In the genomic region with DNA sequence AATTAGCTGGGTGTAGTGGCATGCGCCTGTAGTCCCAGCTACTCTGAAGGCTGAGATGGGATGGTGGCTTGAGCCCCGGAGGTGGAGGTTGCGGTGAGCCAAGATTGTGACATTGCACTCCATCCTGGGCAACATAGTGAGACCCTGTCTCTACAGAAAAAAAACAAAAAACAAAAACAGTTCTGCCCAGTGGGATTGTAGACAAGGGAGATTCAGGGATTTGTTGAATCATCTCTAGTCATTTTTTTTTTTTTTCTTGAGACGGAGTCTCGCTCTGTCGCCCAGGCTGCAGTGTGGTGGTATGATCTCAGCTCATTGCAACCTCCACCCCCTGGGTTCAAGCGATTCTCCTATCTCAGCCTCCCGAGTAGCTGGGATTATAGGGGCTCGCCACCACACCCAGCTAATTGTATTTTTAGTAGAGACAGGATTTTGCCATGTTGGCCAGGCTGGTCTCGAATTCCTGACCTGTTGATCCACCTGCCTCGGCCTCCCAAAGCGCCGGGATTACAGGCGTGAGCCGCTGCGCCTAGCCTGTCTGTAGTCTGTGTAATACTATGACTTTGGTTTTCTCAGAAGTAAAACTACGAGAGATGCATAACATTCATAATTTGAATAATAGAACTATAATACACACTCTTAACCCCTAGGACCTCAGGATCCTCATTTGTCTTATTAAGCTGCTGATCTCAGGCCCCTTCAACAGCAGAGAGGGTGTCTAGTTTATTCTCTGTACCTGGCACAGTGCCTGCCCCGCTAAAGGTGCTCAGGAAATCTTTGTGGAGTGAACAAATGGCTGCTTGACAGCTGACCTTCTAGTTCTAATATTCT, we compare ENCODE assay signal across 1 cellular context.
A peak's percentile ranks its signal among the peaks of the same experiment; 100 is the strongest.
TF ChIP-seq lines count a peak whose summit lies in the region.

No MANE protein-coding gene starts in this region.

TF ChIP-seq in HepG2, 621 proteins besides CTCF, POLR2A, EP300 and RAD21:
- no peak for TF ChIP-seq ZNF766 (CRISPR knock-in tag; IDR thresholded peaks at IDR 0.05; ENCODE audit: borderline replicate concordance)
- TF ChIP-seq JARID2 (CRISPR knock-in tag; IDR thresholded peaks at IDR 0.05; ENCODE audit: insufficient replicate concordance), result peak; percentile 23
- TF ChIP-seq YY1 (IDR thresholded peaks at IDR 0.05; ENCODE audit: insufficient read depth, insufficient replicate concordance, low read depth, low read length), result peak; percentile 3
- TF ChIP-seq DRAP1 (CRISPR knock-in tag; IDR thresholded peaks at IDR 0.05), result 0 out of 2 replicates have a peak, but pooled peaks have one; percentile 11
- TF ChIP-seq KDM2A (CRISPR knock-in tag; IDR thresholded peaks at IDR 0.05; ENCODE audit: borderline replicate concordance, low read depth), result 0 out of 2 replicates have a peak, but pooled peaks have one; percentile 24
- no peak for TF ChIP-seq ZBTB8A (CRISPR knock-in tag; IDR thresholded peaks at IDR 0.05; ENCODE audit: borderline replicate concordance, low read depth)
- 0 out of 2 replicates have a peak, but pooled peaks have one; percentile 57 for TF ChIP-seq THAP8 (CRISPR knock-in tag; IDR thresholded peaks at IDR 0.05; ENCODE audit: borderline replicate concordance)
- peak; percentile 22; the same call in 1 of the 2 replicates for TF ChIP-seq ARNT2 (CRISPR knock-in tag; IDR thresholded peaks at IDR 0.05; ENCODE audit: low read depth)
- TF ChIP-seq FOXK2 (IDR thresholded peaks at IDR 0.05), result no peak
- 0 out of 2 replicates have a peak, but pooled peaks have one; percentile 30 for TF ChIP-seq ZNF607 (CRISPR knock-in tag; IDR thresholded peaks at IDR 0.05; ENCODE audit: borderline replicate concordance)
- TF ChIP-seq ZMYM3 (CRISPR knock-in tag; IDR thresholded peaks at IDR 0.05), result peak; percentile 7; the same call in 1 of the 2 replicates
- 0 out of 2 replicates have a peak, but pooled peaks have one; percentile 7 for TF ChIP-seq MBD4 (IDR thresholded peaks at IDR 0.05; ENCODE audit: borderline replicate concordance, low read length)
- TF ChIP-seq ZNF572 (CRISPR knock-in tag; IDR thresholded peaks at IDR 0.05), result 0 out of 2 replicates have a peak, but pooled peaks have one; percentile 38
- peak; percentile 89; the same call in 1 of the 2 replicates for TF ChIP-seq ZC3H4 (CRISPR knock-in tag; IDR thresholded peaks at IDR 0.05; ENCODE audit: borderline replicate concordance)
- 0 out of 2 replicates have a peak, but pooled peaks have one; percentile 32 for TF ChIP-seq ZNF567 (CRISPR knock-in tag; IDR thresholded peaks at IDR 0.05; ENCODE audit: borderline replicate concordance)
- 0 out of 2 replicates have a peak, but pooled peaks have one; percentile 13 for TF ChIP-seq SAP130 (CRISPR knock-in tag; IDR thresholded peaks at IDR 0.05; ENCODE audit: low read depth)
- peak; percentile 99 for TF ChIP-seq ZNF121 (CRISPR knock-in tag; IDR thresholded peaks at IDR 0.05)
- TF ChIP-seq, protein P1, sequence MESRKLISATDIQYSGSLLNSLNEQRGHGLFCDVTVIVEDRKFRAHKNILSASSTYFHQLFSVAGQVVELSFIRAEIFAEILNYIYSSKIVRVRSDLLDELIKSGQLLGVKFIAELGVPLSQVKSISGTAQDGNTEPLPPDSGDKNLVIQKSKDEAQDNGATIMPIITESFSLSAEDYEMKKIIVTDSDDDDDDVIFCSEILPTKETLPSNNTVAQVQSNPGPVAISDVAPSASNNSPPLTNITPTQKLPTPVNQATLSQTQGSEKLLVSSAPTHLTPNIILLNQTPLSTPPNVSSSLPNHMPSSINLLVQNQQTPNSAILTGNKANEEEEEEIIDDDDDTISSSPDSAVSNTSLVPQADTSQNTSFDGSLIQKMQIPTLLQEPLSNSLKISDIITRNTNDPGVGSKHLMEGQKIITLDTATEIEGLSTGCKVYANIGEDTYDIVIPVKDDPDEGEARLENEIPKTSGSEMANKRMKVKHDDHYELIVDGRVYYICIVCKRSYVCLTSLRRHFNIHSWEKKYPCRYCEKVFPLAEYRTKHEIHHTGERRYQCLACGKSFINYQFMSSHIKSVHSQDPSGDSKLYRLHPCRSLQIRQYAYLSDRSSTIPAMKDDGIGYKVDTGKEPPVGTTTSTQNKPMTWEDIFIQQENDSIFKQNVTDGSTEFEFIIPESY (CRISPR knock-in tag; IDR thresholded peaks at IDR 0.05), result peak; percentile 69
- 0 out of 2 replicates have a peak, but pooled peaks have one; percentile 12 for TF ChIP-seq ZNF792 (CRISPR knock-in tag; IDR thresholded peaks at IDR 0.05)
- TF ChIP-seq ZNF761 (CRISPR knock-in tag; conservative IDR thresholded peaks at IDR 0.05), result no peak
- peak; percentile 61 for TF ChIP-seq ZBTB38 (CRISPR knock-in tag; IDR thresholded peaks at IDR 0.05)
- 0 out of 2 replicates have a peak, but pooled peaks have one; percentile 1 for TF ChIP-seq ZSCAN21 (CRISPR knock-in tag; IDR thresholded peaks at IDR 0.05; ENCODE audit: borderline replicate concordance)
- 0 out of 2 replicates have a peak, but pooled peaks have one; percentile 3 for TF ChIP-seq ZFP1 (CRISPR knock-in tag; IDR thresholded peaks at IDR 0.05)
- TF ChIP-seq, protein P2, sequence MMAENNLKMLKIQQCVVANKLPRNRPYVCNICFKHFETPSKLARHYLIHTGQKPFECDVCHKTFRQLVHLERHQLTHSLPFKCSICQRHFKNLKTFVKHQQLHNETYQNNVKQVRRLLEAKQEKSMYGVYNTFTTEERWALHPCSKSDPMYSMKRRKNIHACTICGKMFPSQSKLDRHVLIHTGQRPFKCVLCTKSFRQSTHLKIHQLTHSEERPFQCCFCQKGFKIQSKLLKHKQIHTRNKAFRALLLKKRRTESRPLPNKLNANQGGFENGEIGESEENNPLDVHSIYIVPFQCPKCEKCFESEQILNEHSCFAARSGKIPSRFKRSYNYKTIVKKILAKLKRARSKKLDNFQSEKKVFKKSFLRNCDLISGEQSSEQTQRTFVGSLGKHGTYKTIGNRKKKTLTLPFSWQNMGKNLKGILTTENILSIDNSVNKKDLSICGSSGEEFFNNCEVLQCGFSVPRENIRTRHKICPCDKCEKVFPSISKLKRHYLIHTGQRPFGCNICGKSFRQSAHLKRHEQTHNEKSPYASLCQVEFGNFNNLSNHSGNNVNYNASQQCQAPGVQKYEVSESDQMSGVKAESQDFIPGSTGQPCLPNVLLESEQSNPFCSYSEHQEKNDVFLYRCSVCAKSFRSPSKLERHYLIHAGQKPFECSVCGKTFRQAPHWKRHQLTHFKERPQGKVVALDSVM (CRISPR knock-in tag; IDR thresholded peaks at IDR 0.05), result 0 out of 2 replicates have a peak, but pooled peaks have one; percentile 53
- TF ChIP-seq ASH2L (IDR thresholded peaks at IDR 0.05; ENCODE audit: insufficient read length, low read depth, low read length), result no peak
- TF ChIP-seq TBL1XR1 (IDR thresholded peaks at IDR 0.05; ENCODE audit: borderline replicate concordance, low read length, partially characterized antibody), result no peak
- 0 out of 2 replicates have a peak, but pooled peaks have one; percentile 66 for TF ChIP-seq ZNF234 (CRISPR knock-in tag; conservative IDR thresholded peaks at IDR 0.05)
- TF ChIP-seq, protein P3, sequence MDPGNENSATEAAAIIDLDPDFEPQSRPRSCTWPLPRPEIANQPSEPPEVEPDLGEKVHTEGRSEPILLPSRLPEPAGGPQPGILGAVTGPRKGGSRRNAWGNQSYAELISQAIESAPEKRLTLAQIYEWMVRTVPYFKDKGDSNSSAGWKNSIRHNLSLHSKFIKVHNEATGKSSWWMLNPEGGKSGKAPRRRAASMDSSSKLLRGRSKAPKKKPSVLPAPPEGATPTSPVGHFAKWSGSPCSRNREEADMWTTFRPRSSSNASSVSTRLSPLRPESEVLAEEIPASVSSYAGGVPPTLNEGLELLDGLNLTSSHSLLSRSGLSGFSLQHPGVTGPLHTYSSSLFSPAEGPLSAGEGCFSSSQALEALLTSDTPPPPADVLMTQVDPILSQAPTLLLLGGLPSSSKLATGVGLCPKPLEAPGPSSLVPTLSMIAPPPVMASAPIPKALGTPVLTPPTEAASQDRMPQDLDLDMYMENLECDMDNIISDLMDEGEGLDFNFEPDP (CRISPR knock-in tag; conservative IDR thresholded peaks at IDR 0.05), result 0 out of 2 replicates have a peak, but pooled peaks have one; percentile 29
